Comparison of ENCODE assay signal across 25 cellular contexts in the genomic region with DNA sequence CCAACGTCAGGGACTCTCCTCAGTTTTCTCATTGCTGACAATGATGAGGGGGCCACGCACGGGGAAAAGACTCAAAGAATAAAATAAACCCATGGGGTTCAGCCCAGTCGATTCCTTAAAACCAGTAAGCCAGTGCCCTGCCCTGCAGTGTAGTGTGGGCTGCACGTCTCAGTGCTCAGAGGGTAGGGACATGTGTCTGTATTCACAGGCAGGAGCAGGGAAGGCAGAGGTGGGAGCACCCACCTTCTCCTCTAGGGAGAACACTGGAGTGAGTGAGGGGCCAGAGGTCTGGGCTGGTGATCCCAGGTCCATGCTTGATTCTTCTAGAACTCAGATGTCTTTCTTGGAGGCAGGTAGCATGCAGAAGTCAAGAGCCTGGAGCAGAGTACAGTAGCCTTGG.
A peak's percentile ranks its signal among the peaks of the same experiment; 100 is the strongest.
DNase-seq lines count a peak whose midpoint lies in the region; ATAC-seq lines count a peak whose summit lies in the region.
"Had no signal": no experiment of that assay in that cellular context is flagged by ENCODE, and none has a peak within 500 bp of the region (broad histone marks: within the 10 kb centered on the region; RNA-seq: fewer than 3 reads in every experiment).

No MANE protein-coding gene starts in this region.

- H3K36me3 Mint-ChIP-seq in activated CD4-positive, alpha-beta T cell treated with anti-CD3 and anti-CD28 coated beads, Interleukin-2, amount 10 ng/mL, durations not matched to agents 24 days and 14 days (ENCODE audit: low read depth): no peaks in the 10 kb centered on the region
- H3K36me3 Mint-ChIP-seq in activated naive CD8-positive, alpha-beta T cell treated with anti-CD3 and anti-CD28 coated beads, Interleukin-2, amount 50 U/mL, for 24 hours (ENCODE audit: low read depth): no peaks in the 10 kb centered on the region

- no peaks in the 10 kb centered on the region for H3K4me1 Mint-ChIP-seq in activated CD4-positive, alpha-beta T cell treated with anti-CD3 and anti-CD28 coated beads, Interleukin-2, amount 10 ng/mL, durations not matched to agents 24 days and 14 days
- no peaks in the 10 kb centered on the region for H3K4me1 Mint-ChIP-seq in activated naive CD8-positive, alpha-beta T cell treated with anti-CD3 and anti-CD28 coated beads, Interleukin-2, amount 50 U/mL, for 24 hours
- H3K4me1 Mint-ChIP-seq: GM23338 had no signal

- no peaks in the 10 kb centered on the region for H3K9me3 Mint-ChIP-seq in activated CD4-positive, alpha-beta T cell treated with anti-CD3 and anti-CD28 coated beads, Interleukin-2, amount 10 ng/mL, durations not matched to agents 24 days and 14 days
- no peaks in the 10 kb centered on the region for H3K9me3 Mint-ChIP-seq in activated naive CD8-positive, alpha-beta T cell treated with anti-CD3 and anti-CD28 coated beads, Interleukin-2, amount 50 U/mL, for 24 hours
- H3K9me3 Mint-ChIP-seq: GM23338, H9 had no signal

- H3K27me3 Mint-ChIP-seq in activated CD4-positive, alpha-beta T cell treated with anti-CD3 and anti-CD28 coated beads, Interleukin-2, amount 10 ng/mL, durations not matched to agents 24 days and 14 days: no peaks in the 10 kb centered on the region
- peaks cover 9% of the 10 kb centered on the region for H3K27me3 Mint-ChIP-seq in activated naive CD8-positive, alpha-beta T cell treated with anti-CD3 and anti-CD28 coated beads, Interleukin-2, amount 50 U/mL, for 24 hours

- intact Hi-C loops in activated CD4-positive, alpha-beta T cell treated with anti-CD3 and anti-CD28 coated beads, Interleukin-2, amount 10 ng/mL, durations not matched to agents 24 days and 14 days (cut with micrococcal nuclease): no loop called here

- no peak overlapping the region for H3K4me3 Mint-ChIP-seq in activated CD4-positive, alpha-beta T cell treated with anti-CD3 and anti-CD28 coated beads, Interleukin-2, amount 10 ng/mL, durations not matched to agents 24 days and 14 days
- H3K4me3 Mint-ChIP-seq in activated naive CD8-positive, alpha-beta T cell treated with anti-CD3 and anti-CD28 coated beads, Interleukin-2, amount 50 U/mL, for 24 hours: no peak overlapping the region
- H3K4me3 Mint-ChIP-seq: GM23338, H9 had no signal

- peak; percentile 26 for DNase-seq in activated CD4-positive, alpha-beta T cell treated with anti-CD3 and anti-CD28 coated beads, Interleukin-2, amount 10 ng/mL, durations not matched to agents 24 days and 14 days
- DNase-seq in activated CD4-positive, alpha-beta T cell treated with anti-CD3 and anti-CD28 coated beads, Interleukin-2, amount 50 U/mL, for 1 hour: no peak
- peak; percentile 4 for DNase-seq in AG20443 (ENCODE audit: low spot score)
- DNase-seq in ecto neural progenitor cell (ENCODE audit: low spot score): peak; percentile 21
- peak; percentile 41 for DNase-seq in mesenteric fat pad (ENCODE audit: low spot score)
- no peak for DNase-seq in activated naive CD8-positive, alpha-beta T cell treated with anti-CD3 and anti-CD28 coated beads, Interleukin-2, amount 50 U/mL, for 24 hours
- DNase-seq in hepatic stellate cell (ENCODE audit: low spot score): no peak
- DNase-seq in pons (ENCODE audit: low spot score): no peak
- DNase-seq: ACHN; Calu3; DMS153; DND-41; IMR-90; KG1; MM.1S; NCI-H2029; NCI-H446 treated with DMSO at 0.1 percent for 48 hours; NCI-H526; NCI-H82; NK-92 treated with Interleukin-12 subunit alpha and Interleukin-12 subunit beta, amount 100 ng/mL, for 24 hours; PC-3; SJCRH30 had no signal

- no peak for ATAC-seq in activated naive CD8-positive, alpha-beta T cell treated with anti-CD3 and anti-CD28 coated beads, Interleukin-2, amount 50 U/mL, for 24 hours
- ATAC-seq: GM23338, PC-3, Right ventricle myocardium inferior had no signal

- H3K27ac Mint-ChIP-seq in activated CD4-positive, alpha-beta T cell treated with anti-CD3 and anti-CD28 coated beads, Interleukin-2, amount 10 ng/mL, durations not matched to agents 24 days and 14 days: no peak overlapping the region
- H3K27ac Mint-ChIP-seq in activated naive CD8-positive, alpha-beta T cell treated with anti-CD3 and anti-CD28 coated beads, Interleukin-2, amount 50 U/mL, for 24 hours: no peak overlapping the region
- H3K27ac Mint-ChIP-seq: GM23338, H9 had no signal

Comparison
In these comparisons a context has a peak if more than half of its experiments do, and no peak if none do; other contexts are left out.
1. DNase-seq: peak in activated CD4-positive, alpha-beta T cell treated with anti-CD3 and anti-CD28 coated beads, Interleukin-2, amount 10 ng/mL, durations not matched to agents 24 days and 14 days (single experiment), AG20443 (single experiment), ecto neural progenitor cell (single experiment) and mesenteric fat pad (single experiment); none in activated CD4-positive, alpha-beta T cell treated with anti-CD3 and anti-CD28 coated beads, Interleukin-2, amount 50 U/mL, for 1 hour (single experiment), activated naive CD8-positive, alpha-beta T cell treated with anti-CD3 and anti-CD28 coated beads, Interleukin-2, amount 50 U/mL, for 24 hours (single experiment), hepatic stellate cell (single experiment) and pons (single experiment).